Comparison of ENCODE assay signal across 11 cellular contexts in the genomic region with DNA sequence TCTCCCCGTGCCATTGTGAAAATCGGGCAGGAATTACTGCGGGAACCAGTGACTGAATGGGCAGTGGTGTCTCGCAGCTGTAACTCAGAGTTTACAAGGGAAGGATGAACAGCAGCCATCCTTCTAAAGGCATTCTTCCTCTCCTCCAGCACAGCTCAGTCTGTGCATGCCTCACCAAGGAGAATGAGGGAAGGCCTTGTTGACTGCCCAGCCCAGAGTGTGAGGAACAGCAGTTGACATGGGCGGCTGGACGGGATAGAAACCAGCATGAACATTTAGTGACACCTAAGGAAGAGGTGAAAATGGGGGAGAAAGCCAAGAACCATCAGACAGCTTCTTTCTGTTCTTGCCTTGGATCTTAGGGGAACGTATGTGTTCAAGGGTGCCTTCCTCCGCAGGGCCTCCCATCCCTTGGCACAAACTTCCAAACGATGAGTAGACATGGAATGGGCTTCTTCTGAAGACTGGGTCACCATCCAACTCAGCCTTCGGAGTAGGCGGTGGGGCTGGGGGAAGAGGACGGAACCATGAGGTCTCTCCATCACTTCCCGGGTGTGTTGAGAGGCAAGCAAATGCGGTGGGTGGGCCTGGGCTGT. TPM values are rescaled to one million over a fixed set of nuclear protein-coding genes. Genes with fewer than 3 reads are reported as not detected.
A peak's percentile ranks its signal among the peaks of the same experiment; 100 is the strongest.
DNase-seq lines count a peak whose midpoint lies in the region; ATAC-seq and TF ChIP-seq lines count a peak whose summit lies in the region.
"Had no signal": no experiment of that assay in that cellular context is flagged by ENCODE, and none has a peak within 500 bp of the region (broad histone marks: within the 10 kb centered on the region; RNA-seq: fewer than 3 reads in every experiment).

No MANE protein-coding gene starts in this region.

- POLR2A ChIA-PET in CD4-positive, alpha-beta memory T cell (lab: Charles Lee; ENCODE audit: partially characterized antibody): no interaction called here
- POLR2A ChIA-PET in IMR-90 (lab: Charles Lee; ENCODE audit: unreplicated experiment): no interaction called here

- no peak overlapping the region for H3K14ac ChIP-seq in IMR-90 (replicated peaks; ENCODE audit: low read depth, low read length)

- no peak overlapping the region for H2AFZ ChIP-seq in IMR-90 (replicated peaks; ENCODE audit: low read length, poor library complexity)

- no peak overlapping the region for H2AK9ac ChIP-seq in IMR-90 (replicated peaks; ENCODE audit: low read depth, low read length, poor library complexity)

- H3K9ac ChIP-seq in IMR-90 (ENCODE audit: low read depth, low read length): no peak overlapping the region

- H3K23ac ChIP-seq in IMR-90 (ENCODE audit: low read depth, low read length): no peak overlapping the region

- 80% methylated on average over 4 of the region's 14 CpGs; no CpG with 5 or more reads in 1 of the 2 experiments for WGBS in IMR-90 (ENCODE audit: extremely low coverage in 2 of 2, insufficient read length in 1 of 2), 2 experiments
- 70% methylated on average over 14 of the region's 14 CpGs for WGBS in prostate gland
- WGBS in testis, 2 donors: 54 to 67% methylated on average over 14 of the region's 14 CpGs

- H3K36me3 ChIP-seq in CD4-positive, alpha-beta memory T cell (ENCODE audit: insufficient read depth, low read length): no peaks in the 10 kb centered on the region
- H3K36me3 ChIP-seq in IMR-90 (ENCODE audit: control insufficient read depth, insufficient read depth, low read length) (no peaks in the 10 kb centered on the region; the same call in 1 of the 2 replicates), prostate gland (no peaks in the 10 kb centered on the region), testis (ENCODE audit: low read depth, missing control alignments) (no peaks in the 10 kb centered on the region)
- H3K36me3 ChIP-seq: right lobe of liver had no signal

- H3K36me3 Mint-ChIP-seq in CD4-positive, alpha-beta memory T cell: no peaks in the 10 kb centered on the region
- H3K36me3 Mint-ChIP-seq in endothelial cell (ENCODE audit: low read depth, unreplicated experiment): peaks cover 5% of the 10 kb centered on the region

- H3K4me3 Mint-ChIP-seq in CD4-positive, alpha-beta memory T cell: peak overlapping the region; percentile 65 to 89 (median 82)
- peak overlapping the region; percentile 86 for H3K4me3 Mint-ChIP-seq in endothelial cell (ENCODE audit: unreplicated experiment)

- no peak for TF ChIP-seq CTCF in IMR-90 (conservative IDR thresholded peaks at IDR 0.05; ENCODE audit: low read depth, low read length)
- TF ChIP-seq CTCF in endothelial cell (IDR thresholded peaks at IDR 0.05; ENCODE audit: unreplicated experiment): no peak
- TF ChIP-seq CTCF in prostate gland (IDR thresholded peaks at IDR 0.05): no peak
- no peak for TF ChIP-seq CTCF in testis (IDR thresholded peaks at IDR 0.05)

- H3K27ac Mint-ChIP-seq in CD4-positive, alpha-beta memory T cell: peak overlapping the region in 2 of 7 donors; percentile 48 to 81
- peak overlapping the region; percentile 38 for H3K27ac Mint-ChIP-seq in endothelial cell (ENCODE audit: unreplicated experiment)

- H4K91ac ChIP-seq in IMR-90 (ENCODE audit: insufficient read depth, low read depth, low read length): no peak overlapping the region

- TF ChIP-seq POLR2A in IMR-90 (IDR thresholded peaks at IDR 0.05; ENCODE audit: low read depth, low read length): no peak
- TF ChIP-seq POLR2A in prostate gland (IDR thresholded peaks at IDR 0.05): no peak
- TF ChIP-seq POLR2A in testis (IDR thresholded peaks at IDR 0.05): no peak

- no peak overlapping the region for H4K5ac ChIP-seq in IMR-90 (ENCODE audit: low read depth, low read length)

- H3K4me2 ChIP-seq in IMR-90 (ENCODE audit: low read depth, low read length): no peak overlapping the region

- no peak overlapping the region for H3K56ac ChIP-seq in IMR-90 (ENCODE audit: extremely low read depth, insufficient read depth, low read length)

- H3K4me1 ChIP-seq in CD4-positive, alpha-beta memory T cell (ENCODE audit: insufficient read depth, low read length): peaks cover 7% of the 10 kb centered on the region
- H3K4me1 ChIP-seq in IMR-90 (ENCODE audit: control insufficient read depth, insufficient read depth, low read length): no peaks in the 10 kb centered on the region
- H3K4me1 ChIP-seq in prostate gland (replicated peaks): no peaks in the 10 kb centered on the region
- H3K4me1 ChIP-seq in testis: no peaks in the 10 kb centered on the region

- H3K27me3 Mint-ChIP-seq in CD4-positive, alpha-beta memory T cell: peaks cover 44 to 56% of the 10 kb centered on the region in 2 donors
- peaks cover 21% of the 10 kb centered on the region for H3K27me3 Mint-ChIP-seq in endothelial cell (ENCODE audit: unreplicated experiment)

- no peaks in the 10 kb centered on the region for H3K9me3 ChIP-seq in CD4-positive, alpha-beta memory T cell (ENCODE audit: control insufficient read depth in 1 of 2, low read length in 2 of 2)
- H3K9me3 ChIP-seq in IMR-90 (ENCODE audit: control insufficient read depth, insufficient read depth, low read length) (peaks cover 4% of the 10 kb centered on the region; the same call in 1 of the 2 replicates), prostate gland (no peaks in the 10 kb centered on the region), testis (no peaks in the 10 kb centered on the region)
- H3K9me3 ChIP-seq: right lobe of liver had no signal

- CTCF ChIA-PET in CD4-positive, alpha-beta memory T cell (lab: Charles Lee; ENCODE audit: partially characterized antibody): no interaction called here
- CTCF ChIA-PET in IMR-90 (lab: Yijun Ruan, JAX): no interaction called here

- H2AK5ac ChIP-seq in IMR-90 (ENCODE audit: low read depth, low read length): no peak overlapping the region

- H3K4me3 ChIP-seq in CD4-positive, alpha-beta memory T cell (ENCODE audit: low read length in 2 of 2): no peak overlapping the region
- peak overlapping the region; percentile 51; the same call in 1 of the 2 replicates for H3K4me3 ChIP-seq in IMR-90 (ENCODE audit: insufficient read depth, low read depth, low read length)
- peak overlapping the region; percentile 62 to 66 for H3K4me3 ChIP-seq in prostate gland
- H3K4me3 ChIP-seq in testis: peak overlapping the region in 1 of 2 donors; percentile 36

- intact Hi-C loops in CD4-positive, alpha-beta memory T cell (cut with micrococcal nuclease): no loop called here
- intact Hi-C loops in IMR-90 (cut with micrococcal nuclease): no loop called here
- intact Hi-C loops in prostate gland (cut with DNase I): no loop called here
- intact Hi-C loops in testis (cut with DNase I; ENCODE audit: low total_unique reads): no loop called here

- H3K9me1 ChIP-seq in IMR-90 (ENCODE audit: insufficient read depth, low read length): no peaks in the 10 kb centered on the region

- H3K18ac ChIP-seq in IMR-90 (ENCODE audit: low read depth, low read length): no peak overlapping the region

- in situ Hi-C loops in IMR-90 (cut with MboI; ENCODE audit: low sequenced_read_pairs): no loop called here

- no peak overlapping the region for H3K27ac ChIP-seq in CD4-positive, alpha-beta memory T cell (ENCODE audit: low read depth, low read length)
- no peak overlapping the region for H3K27ac ChIP-seq in IMR-90 (ENCODE audit: insufficient read depth, low read length)
- H3K27ac ChIP-seq in prostate gland: peak overlapping the region; percentile 63 to 80
- H3K27ac ChIP-seq in testis: no peak overlapping the region
- H3K27ac ChIP-seq: right lobe of liver had no signal

- TF ChIP-seq RAD21 in IMR-90 (IDR thresholded peaks at IDR 0.05; ENCODE audit: low read length): no peak

- H2BK20ac ChIP-seq in IMR-90 (ENCODE audit: low read depth, low read length): no peak overlapping the region

- peaks cover 6 to 16% (median 14%) of the 10 kb centered on the region in 4 donors for H3K4me1 Mint-ChIP-seq in CD4-positive, alpha-beta memory T cell
- H3K4me1 Mint-ChIP-seq in endothelial cell (ENCODE audit: unreplicated experiment): peaks cover 20% of the 10 kb centered on the region

- BruUV-seq in IMR-90 (replicated peaks; lab: Mats Ljungman, UMichigan): no TSS peak

- H3K9me3 Mint-ChIP-seq in CD4-positive, alpha-beta memory T cell: peaks cover 0 to 4% (median 0%) of the 10 kb centered on the region in 8 donors
- H3K9me3 Mint-ChIP-seq in endothelial cell (ENCODE audit: unreplicated experiment): no peaks in the 10 kb centered on the region

- H4K20me1 ChIP-seq in IMR-90 (ENCODE audit: insufficient read depth, low read length): no peaks in the 10 kb centered on the region

- DNase-seq in CD4-positive, alpha-beta memory T cell: no peak
- DNase-seq in IMR-90: no peak
- no peak for DNase-seq in endothelial cell (ENCODE audit: low spot score)
- no peak for DNase-seq in prostate gland (ENCODE audit: low spot score)
- DNase-seq in glomerular visceral epithelial cell (ENCODE audit: extremely low spot score): no peak
- DNase-seq in UCSD-AML1 (lab: John Stamatoyannopoulos, UW; ENCODE audit: unreplicated experiment): no peak
- no peak for DNase-seq in testis
- DNase-seq: activated CD4-positive, CD25-positive, alpha-beta regulatory T cell treated with anti-CD3 and anti-CD28 coated beads, Interleukin-2, amount 50 U/mL, for 72 hours; cerebellar nuclear complex had no signal

- no peak overlapping the region for H3K4ac ChIP-seq in IMR-90 (ENCODE audit: low read depth, low read length)

- H2BK5ac ChIP-seq in IMR-90 (ENCODE audit: low read depth, low read length, poor library complexity, severe bottlenecking): no peak overlapping the region

- H2BK15ac ChIP-seq in IMR-90 (ENCODE audit: low read depth, low read length): no peak overlapping the region

- dilution Hi-C loops in IMR-90 (cut with HindIII; ENCODE audit: low sequenced_read_pairs, unreplicated experiment): no loop called here

- H2BK120ac ChIP-seq in IMR-90 (ENCODE audit: low read depth, low read length): no peak overlapping the region

- no peaks in the 10 kb centered on the region for H3K79me1 ChIP-seq in IMR-90 (ENCODE audit: low read depth in 1 of 2, low read length in 2 of 2)

- peaks cover 5% of the 10 kb centered on the region for H3K27me3 ChIP-seq in CD4-positive, alpha-beta memory T cell (ENCODE audit: insufficient read depth, low read length)
- H3K27me3 ChIP-seq in IMR-90 (ENCODE audit: control insufficient read depth, insufficient read depth, low read length): peaks cover 70% of the 10 kb centered on the region
- H3K27me3 ChIP-seq in prostate gland (replicated peaks; ENCODE audit: insufficient read depth): no peaks in the 10 kb centered on the region
- no peaks in the 10 kb centered on the region for H3K27me3 ChIP-seq in testis

- ATAC-seq in IMR-90 (ENCODE audit: low read depth): no peak
- no peak for ATAC-seq in GM18909 (IDR thresholded peaks at IDR 0.05; ENCODE audit: poor library complexity, unreplicated experiment)

- no peak overlapping the region for H4K8ac ChIP-seq in IMR-90 (ENCODE audit: low read depth in 2 of 2, low read length in 2 of 2)

RNA-seq across cellular contexts. Expression of gene PDE8B, which starts 0.9 kb away (rescaled TPM):
- not detected for total RNA-seq in CD4-positive, alpha-beta memory T cell
- under 1 TPM in 1 of 2 donors, not detected in 1; 0.26 TPM for polyA plus RNA-seq in CD4-positive, alpha-beta memory T cell
- total RNA-seq in IMR-90 (2012; rRNA removed) (under 0.01 TPM in 2 replicates), endothelial cell (ENCODE audit: unreplicated experiment) (7.8 TPM), prostate gland (10 to 100 TPM; 25.6 to 66.0 TPM), testis (1 to 10 TPM; 2.0 to 7.2 TPM)
- polyA plus RNA-seq in IMR-90 (2012; rRNA removed) (0.03 TPM in 1 of 2 replicates, not detected in the other), testis (ENCODE audit: insufficient read depth, low read depth, low replicate concordance) (5.8 TPM)
- 0.03 TPM in 1 of 2 replicates, not detected in the other for polyA plus RNA-seq in IMR-90 (2012; cell fraction: cytosol; rRNA removed)
- polyA plus RNA-seq in IMR-90 (2012; cell fraction: nucleus; rRNA removed; ENCODE audit: low replicate concordance): 0.07 and 0.25 TPM in 2 replicates

Comparison
In these comparisons a context has a peak if more than half of its experiments do, and no peak if none do; other contexts are left out.
1. H3K27ac ChIP-seq: peak in prostate gland (2 of 2); none in CD4-positive, alpha-beta memory T cell (single experiment), IMR-90 (single experiment) and testis (0 of 2).
2. H3K4me3 ChIP-seq: peak in IMR-90 (single experiment) and prostate gland (2 of 2); none in CD4-positive, alpha-beta memory T cell (0 of 2).